ENCODE assay signal across 17 cellular contexts in the genomic region with DNA sequence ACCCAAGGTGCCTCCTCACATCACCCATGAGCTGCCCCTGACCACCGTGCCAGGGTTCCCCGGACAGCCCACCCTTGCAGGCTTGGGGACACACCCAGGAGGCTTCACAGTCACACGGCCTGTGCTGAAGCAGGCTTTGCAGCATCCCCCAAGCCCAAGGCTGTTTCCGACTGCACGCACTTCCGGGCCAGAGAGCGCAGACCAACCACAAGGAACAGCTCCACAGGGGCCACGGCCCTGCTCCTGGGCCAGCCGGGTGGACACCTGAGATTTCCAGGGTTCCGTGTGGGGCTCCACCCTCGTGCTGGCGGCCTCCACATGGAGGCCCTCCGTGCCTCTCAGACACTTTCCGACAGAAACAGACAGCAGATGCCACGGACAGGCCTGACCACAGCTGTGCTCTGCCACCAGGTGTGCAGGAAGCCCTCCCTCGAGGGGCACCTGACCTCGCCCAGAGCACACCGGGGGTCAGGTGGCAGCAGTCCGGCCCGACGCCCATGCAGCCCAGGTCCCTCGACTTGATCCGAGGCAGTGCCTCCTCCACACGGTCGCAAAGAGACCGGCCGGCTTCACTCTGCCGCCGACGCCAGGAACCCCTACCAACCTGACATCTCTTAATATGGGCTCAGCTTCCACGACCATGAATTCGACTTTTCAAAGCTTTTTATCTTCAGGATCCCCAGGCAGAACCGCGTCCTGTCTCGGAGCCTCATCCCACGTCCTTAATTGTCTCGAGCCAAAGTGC. TPM values are rescaled to one million over a fixed set of nuclear protein-coding genes. Genes with fewer than 3 reads are reported as not detected.
DNase-seq lines count a peak whose midpoint lies in the region; ATAC-seq and TF ChIP-seq lines count a peak whose summit lies in the region.
"Had no signal": no experiment of that assay in that cellular context is flagged by ENCODE, and none has a peak within 500 bp of the region (broad histone marks: within the 10 kb centered on the region; RNA-seq: fewer than 3 reads in every experiment).

No MANE protein-coding gene starts in this region.

- H3K9me3 Mint-ChIP-seq in Calu3 (ENCODE audit: low read depth, unreplicated experiment), result no peaks in the 10 kb centered on the region
- H3K9me3 Mint-ChIP-seq: activated naive CD4-positive, alpha-beta T cell treated with anti-CD3 and anti-CD28 coated beads for 36 hours had no signal

- no TSS peak for BruUV-seq in Calu3 (replicated peaks; lab: Mats Ljungman, UMichigan)

- peaks cover 0 to 54% of the 10 kb centered on the region in 2 experiments for H3K36me3 ChIP-seq in SK-N-SH (replicated peaks in 1 of 2; ENCODE audit: control insufficient read depth in 1 of 2, insufficient read depth in 2 of 2, low read length in 1 of 2)
- peaks cover 0 to 50% (median 0%) of the 10 kb centered on the region in 3 donors for H3K36me3 ChIP-seq in Peyer's patch
- H3K36me3 ChIP-seq in gastrocnemius medialis, result peaks cover 0 to 26% of the 10 kb centered on the region in 2 donors

- H3F3A ChIP-seq in SK-N-SH (replicated peaks; ENCODE audit: insufficient read depth), result no peaks in the 10 kb centered on the region

- peaks cover 68% of the 10 kb centered on the region for H3K79me2 ChIP-seq in SK-N-SH (ENCODE audit: insufficient read depth)

- ATAC-seq in SK-N-SH treated with all-trans-retinoic acid at 6 μM for 48 hours, result no peak
- no peak for ATAC-seq in gastrocnemius medialis

- in situ Hi-C loops in gastrocnemius medialis (cut with MboI; ENCODE audit: low sequenced_read_pairs in 4 of 4), result no loop called here

- TF ChIP-seq RAD21 in SK-N-SH (IDR thresholded peaks at IDR 0.05; ENCODE audit: low read length), result no peak

- H3K9me2 ChIP-seq in SK-N-SH, result no peaks in the 10 kb centered on the region

- H3K4me3 ChIP-seq in SK-N-SH (ENCODE audit: low read depth in 2 of 2, low read length in 1 of 2) (no peak overlapping the region), Peyer's patch (no peak overlapping the region), gastrocnemius medialis (no peak overlapping the region)
- H3K4me3 ChIP-seq: PC-9, skin epidermis had no signal

- WGBS in SK-N-SH (ENCODE audit: low lambda C conversion rate), result 97% methylated on average over 17 of the region's 37 CpGs

- H3K27me3 Mint-ChIP-seq in Calu3 (ENCODE audit: unreplicated experiment), result no peaks in the 10 kb centered on the region

- CTCF ChIA-PET in SK-N-SH (lab: Yijun Ruan, JAX) (interaction anchor here (1.0 kb wide), 1 partner anchor 110 kb away, joined by 3 read pairs; no protein-coding TSS in a partner anchor), Calu3 (lab: Charles Lee) (no interaction called here)

- peaks cover 73% of the 10 kb centered on the region for H4K20me1 ChIP-seq in SK-N-SH (ENCODE audit: insufficient read depth)

- H3K27me3 ChIP-seq in SK-N-SH (ENCODE audit: insufficient read depth), result no peaks in the 10 kb centered on the region
- no peaks in the 10 kb centered on the region for H3K27me3 ChIP-seq in Peyer's patch
- H3K27me3 ChIP-seq in gastrocnemius medialis, result no peaks in the 10 kb centered on the region

- no peak overlapping the region for H2AFZ ChIP-seq in SK-N-SH (ENCODE audit: low read depth)
- H2AFZ ChIP-seq: PC-9 had no signal

- POLR2A ChIA-PET in SK-N-SH (lab: Yijun Ruan, JAX), result no interaction called here

- H3K27ac ChIP-seq in SK-N-SH (ENCODE audit: low read depth in 2 of 2, low read length in 1 of 2) (no peak overlapping the region), Peyer's patch (peak overlapping the region in 1 of 4 donors; percentile 62), gastrocnemius medialis (no peak overlapping the region)
- H3K27ac ChIP-seq: 22Rv1, PC-9 had no signal

- no peak overlapping the region for H3K4me2 ChIP-seq in SK-N-SH
- H3K4me2 ChIP-seq: PC-9 had no signal

- H3K4me1 Mint-ChIP-seq in Calu3 (ENCODE audit: low read depth, unreplicated experiment), result peaks cover under 1% of the 10 kb centered on the region

- H3K36me3 Mint-ChIP-seq in Calu3 (ENCODE audit: insufficient read depth, unreplicated experiment), result peaks cover 29% of the 10 kb centered on the region

- DNase-seq in SK-N-SH (peak; percentile 17), Peyer's patch (peak in 2 of 3 donors; percentile 43 to 48), iPS-NIHi11 (ENCODE audit: low spot score) (peak; percentile 11), gastrocnemius medialis (peak; percentile 1 to 4), C1 segment of cervical spinal cord (lab: John Stamatoyannopoulos, UW) (no peak), AG20443 (ENCODE audit: low spot score) (no peak), Calu3 (no peak)
- DNase-seq: activated naive CD4-positive, alpha-beta T cell treated with anti-CD3 and anti-CD28 coated beads for 36 hours; foreskin fibroblast; GDM1; NCI-H1417 treated with DMSO at 0.1 percent for 48 hours; NCI-H774; PC-9; stimulated activated CD4-positive, alpha-beta T cell treated with anti-CD3 and anti-CD28 coated beads, Interleukin-4, amount 100 ng/mL, for 24 hours had no signal

- TF ChIP-seq EP300 in SK-N-SH (IDR thresholded peaks at IDR 0.05; ENCODE audit: borderline replicate concordance in 1 of 2, low read depth in 1 of 2, low read length in 1 of 2), result no peak

- intact Hi-C loops in gastrocnemius medialis (cut with DNase I; ENCODE audit: low total_unique reads) (no loop called here), Calu3 (cut with micrococcal nuclease; ENCODE audit: unreplicated experiment) (no loop called here)

- H3K9me3 ChIP-seq in SK-N-SH (no peaks in the 10 kb centered on the region), Peyer's patch (no peaks in the 10 kb centered on the region), gastrocnemius medialis (no peaks in the 10 kb centered on the region)

- no peak overlapping the region for H3K9ac ChIP-seq in SK-N-SH

- no peak overlapping the region for H3K27ac Mint-ChIP-seq in Calu3 (ENCODE audit: unreplicated experiment)
- H3K27ac Mint-ChIP-seq: activated naive CD4-positive, alpha-beta T cell treated with anti-CD3 and anti-CD28 coated beads for 36 hours had no signal

- no peak overlapping the region for H3K4me3 Mint-ChIP-seq in Calu3 (ENCODE audit: low read depth, unreplicated experiment)
- H3K4me3 Mint-ChIP-seq: activated naive CD4-positive, alpha-beta T cell treated with anti-CD3 and anti-CD28 coated beads for 36 hours had no signal

- TF ChIP-seq CTCF in SK-N-SH (IDR thresholded peaks at IDR 0.05), result no peak
- no peak for TF ChIP-seq CTCF in Peyer's patch (IDR thresholded peaks at IDR 0.05)
- no peak for TF ChIP-seq CTCF in gastrocnemius medialis (IDR thresholded peaks at IDR 0.05 in 4 of 5, conservative IDR thresholded peaks at IDR 0.05 in 1 of 5)
- no peak for TF ChIP-seq CTCF in Calu3 (IDR thresholded peaks at IDR 0.05; ENCODE audit: unreplicated experiment)

- peaks cover 0 to 10% of the 10 kb centered on the region in 2 experiments; a peak in 1 of 4 replicates for H3K4me1 ChIP-seq in SK-N-SH (ENCODE audit: control insufficient read depth in 1 of 2, insufficient read depth in 2 of 2, low read depth in 1 of 2, low read length in 1 of 2)
- peaks cover 12 to 50% (median 28%) of the 10 kb centered on the region in 4 donors for H3K4me1 ChIP-seq in Peyer's patch
- peaks cover 36 to 56% of the 10 kb centered on the region in 2 donors for H3K4me1 ChIP-seq in gastrocnemius medialis

- TF ChIP-seq POLR2A in Peyer's patch (IDR thresholded peaks at IDR 0.05), result no peak
- no peak for TF ChIP-seq POLR2A in gastrocnemius medialis (IDR thresholded peaks at IDR 0.05)

TF ChIP-seq in SK-N-SH, 30 proteins besides CTCF, POLR2A, EP300 and RAD21 (continues in another document):
- no peak for TF ChIP-seq RXRA (IDR thresholded peaks at IDR 0.05; ENCODE audit: borderline replicate concordance, low read depth)
- TF ChIP-seq, protein P1, sequence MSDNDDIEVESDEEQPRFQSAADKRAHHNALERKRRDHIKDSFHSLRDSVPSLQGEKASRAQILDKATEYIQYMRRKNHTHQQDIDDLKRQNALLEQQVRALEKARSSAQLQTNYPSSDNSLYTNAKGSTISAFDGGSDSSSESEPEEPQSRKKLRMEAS (IDR thresholded peaks at IDR 0.05; ENCODE audit: low read depth), result no peak
- no peak for TF ChIP-seq EZH2phosphoT487 (IDR thresholded peaks at IDR 0.05; ENCODE audit: borderline replicate concordance, low read depth)
- no peak for TF ChIP-seq TEAD4 (IDR thresholded peaks at IDR 0.05; ENCODE audit: borderline replicate concordance, insufficient read depth)
- no peak for TF ChIP-seq FOXM1 (IDR thresholded peaks at IDR 0.05; ENCODE audit: low read depth)
- TF ChIP-seq MXI1 (IDR thresholded peaks at IDR 0.05; ENCODE audit: low read depth, low read length), result no peak
- TF ChIP-seq GABPA (IDR thresholded peaks at IDR 0.05; ENCODE audit: low read depth), result no peak

TF ChIP-seq in SK-N-SH treated with all-trans-retinoic acid at 6 μM for 48 hours, 23 proteins besides CTCF, POLR2A, EP300 and RAD21 (continues in another document):
- TF ChIP-seq ESRRG (CRISPR knock-in tag; IDR thresholded peaks at IDR 0.05), result no peak
- TF ChIP-seq, protein P2, sequence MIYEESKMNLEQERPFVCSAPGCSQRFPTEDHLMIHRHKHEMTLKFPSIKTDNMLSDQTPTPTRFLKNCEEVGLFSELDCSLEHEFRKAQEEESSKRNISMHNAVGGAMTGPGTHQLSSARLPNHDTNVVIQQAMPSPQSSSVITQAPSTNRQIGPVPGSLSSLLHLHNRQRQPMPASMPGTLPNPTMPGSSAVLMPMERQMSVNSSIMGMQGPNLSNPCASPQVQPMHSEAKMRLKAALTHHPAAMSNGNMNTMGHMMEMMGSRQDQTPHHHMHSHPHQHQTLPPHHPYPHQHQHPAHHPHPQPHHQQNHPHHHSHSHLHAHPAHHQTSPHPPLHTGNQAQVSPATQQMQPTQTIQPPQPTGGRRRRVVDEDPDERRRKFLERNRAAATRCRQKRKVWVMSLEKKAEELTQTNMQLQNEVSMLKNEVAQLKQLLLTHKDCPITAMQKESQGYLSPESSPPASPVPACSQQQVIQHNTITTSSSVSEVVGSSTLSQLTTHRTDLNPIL (CRISPR knock-in tag; IDR thresholded peaks at IDR 0.05; ENCODE audit: low read depth), result no peak
- TF ChIP-seq TCF4 (CRISPR knock-in tag; IDR thresholded peaks at IDR 0.05; ENCODE audit: borderline replicate concordance), result no peak
- no peak for TF ChIP-seq ZFP30 (CRISPR knock-in tag; IDR thresholded peaks at IDR 0.05)
- TF ChIP-seq CSDC2 (CRISPR knock-in tag; IDR thresholded peaks at IDR 0.05), result no peak
- no peak for TF ChIP-seq ZC3H10 (CRISPR knock-in tag; IDR thresholded peaks at IDR 0.05)
- TF ChIP-seq GLIS3 (CRISPR knock-in tag; IDR thresholded peaks at IDR 0.05), result no peak
- no peak for TF ChIP-seq OSR1 (CRISPR knock-in tag; IDR thresholded peaks at IDR 0.05)
- TF ChIP-seq RARB (CRISPR knock-in tag; IDR thresholded peaks at IDR 0.05), result no peak

RNA-seq across cellular contexts. Expression of a gene that starts 8.0 kb away (rescaled TPM):
- polyA plus RNA-seq in SK-N-SH (2012; rRNA removed), result 158 and 183 TPM in 2 replicates
- 73.8 and 122 TPM in 2 replicates for polyA plus RNA-seq in SK-N-SH (2012; cell fraction: cytosol; rRNA removed)
- 419 and 467 TPM in 2 replicates for polyA plus RNA-seq in SK-N-SH (2012; cell fraction: nucleus; rRNA removed)
- total RNA-seq in Peyer's patch, result 100 to 1,000 TPM; 245 to 371 (median 288) TPM
- total RNA-seq in gastrocnemius medialis, result 100 to 1,000 TPM; 126 to 224 (median 169) TPM
- 115 and 130 TPM in 2 replicates for total RNA-seq in Calu3 (2022)

RNA-seq across cellular contexts. Expression of a gene that starts 48.8 kb away (rescaled TPM):
- 123 and 128 TPM in 2 replicates for polyA plus RNA-seq in SK-N-SH (2012; rRNA removed)
- 64.4 and 85.4 TPM in 2 replicates for polyA plus RNA-seq in SK-N-SH (2012; cell fraction: cytosol; rRNA removed)
- polyA plus RNA-seq in SK-N-SH (2012; cell fraction: nucleus; rRNA removed), result 196 and 274 TPM in 2 replicates
- 100 to 1,000 TPM; 112 to 200 (median 143) TPM for total RNA-seq in Peyer's patch
- 10 to 100 TPM; 30.0 to 42.7 (median 34.3) TPM for total RNA-seq in gastrocnemius medialis
- 59.0 and 59.6 TPM in 2 replicates for total RNA-seq in Calu3 (2022)

Comparison
In these comparisons a context has a peak if more than half of its experiments do, and no peak if none do; other contexts are left out.
1. DNase-seq: peak in SK-N-SH (single experiment), Peyer's patch (2 of 3), iPS-NIHi11 (single experiment) and gastrocnemius medialis (2 of 2); none in C1 segment of cervical spinal cord (0 of 14), AG20443 (single experiment) and Calu3 (single experiment).